Comparison of ENCODE assay signal across 10 cellular contexts in genomic region chr7:47572101-47572460, GRCh38. TPM values are rescaled to one million over a fixed set of nuclear protein-coding genes. Genes with fewer than 3 reads are reported as not detected.
A peak's percentile ranks its signal among the peaks of the same experiment; 100 is the strongest.
DNase-seq lines count a peak whose midpoint lies in the region; ATAC-seq and TF ChIP-seq lines count a peak whose summit lies in the region.
"Had no signal": no experiment of that assay in that cellular context is flagged by ENCODE, and none has a peak within 500 bp of the region (broad histone marks: within the 10 kb centered on the region; RNA-seq: fewer than 3 reads in every experiment).

No MANE protein-coding gene starts in this region.

- intact Hi-C loops in dorsolateral prefrontal cortex (cut with DNase I): loop anchor here in 1 of 2 donors (10.0 kb wide), 1 partner anchor 307 kb away; no protein-coding TSS in a partner anchor

- DNase-seq in NCI-H345 treated with DMSO at 0.1 percent for 48 hours (lab: John Stamatoyannopoulos, UW; ENCODE audit: unreplicated experiment) (peak; percentile 45), NCI-H345 (lab: John Stamatoyannopoulos, UW) (no peak), dorsolateral prefrontal cortex (no peak), ureter (ENCODE audit: low spot score) (peak; percentile 42), NAMALWA (ENCODE audit: low spot score) (no peak), NCI-H2196 (lab: John Stamatoyannopoulos, UW; ENCODE audit: unreplicated experiment) (no peak)
- DNase-seq: activated CD8-positive, alpha-beta memory T cell treated with anti-CD3 and anti-CD28 coated beads for 24 hours had no signal

- H3K4me3 ChIP-seq in dorsolateral prefrontal cortex (peak overlapping the region in 16 of 59 donors; percentile 5 to 42 (median 22)), muscle layer of duodenum (ENCODE audit: low read depth in 1 of 2, low read length in 2 of 2) (peak overlapping the region in 1 of 2 donors; percentile 15)
- H3K4me3 ChIP-seq: HAP-1 had no signal

- H3K4me1 ChIP-seq in muscle layer of duodenum (ENCODE audit: control insufficient read depth in 1 of 2, insufficient read depth in 2 of 2, low read length in 2 of 2): peaks cover 50 to 52% of the 10 kb centered on the region in 2 donors

- peak overlapping the region in 48 of 59 donors; percentile 0 to 82 (median 62) for H3K27ac ChIP-seq in dorsolateral prefrontal cortex
- H3K27ac ChIP-seq in muscle layer of duodenum (ENCODE audit: low read length): peak overlapping the region; percentile 83

- no peak for TF ChIP-seq CTCF in dorsolateral prefrontal cortex (IDR thresholded peaks at IDR 0.05 in 54 of 56, conservative IDR thresholded peaks at IDR 0.05 in 2 of 56; ENCODE audit: low read depth in 1 of 56, partially characterized antibody in 56 of 56)

- no peak for ATAC-seq in GM21381 (IDR thresholded peaks at IDR 0.05; ENCODE audit: unreplicated experiment)

- H3K27me3 ChIP-seq in dorsolateral prefrontal cortex (no peaks in the 10 kb centered on the region), muscle layer of duodenum (ENCODE audit: low read depth, low read length) (no peaks in the 10 kb centered on the region)

- no peaks in the 10 kb centered on the region for H3K36me3 ChIP-seq in muscle layer of duodenum (ENCODE audit: control insufficient read depth in 1 of 2, insufficient read depth in 2 of 2, low read length in 2 of 2)

- H3K9me3 ChIP-seq in muscle layer of duodenum (ENCODE audit: control insufficient read depth in 1 of 2, low read length in 2 of 2): no peaks in the 10 kb centered on the region
- H3K9me3 ChIP-seq: HAP-1 had no signal

RNA-seq across cellular contexts. Expression of gene TNS3, which starts 9.8 kb away (rescaled TPM):
- total RNA-seq in dorsolateral prefrontal cortex (100 to 1,000 TPM in 5 of 120 experiments, 10 to 100 TPM in 115; 16.5 to 145 (median 47.8) TPM), ureter (48.7 TPM)

Comparison
In these comparisons a context has a peak if more than half of its experiments do, and no peak if none do; other contexts are left out.
1. DNase-seq: peak in NCI-H345 treated with DMSO at 0.1 percent for 48 hours (single experiment) and ureter (single experiment); none in NCI-H345 (single experiment), dorsolateral prefrontal cortex (0 of 10), NAMALWA (single experiment) and NCI-H2196 (single experiment).